In the genomic region with DNA sequence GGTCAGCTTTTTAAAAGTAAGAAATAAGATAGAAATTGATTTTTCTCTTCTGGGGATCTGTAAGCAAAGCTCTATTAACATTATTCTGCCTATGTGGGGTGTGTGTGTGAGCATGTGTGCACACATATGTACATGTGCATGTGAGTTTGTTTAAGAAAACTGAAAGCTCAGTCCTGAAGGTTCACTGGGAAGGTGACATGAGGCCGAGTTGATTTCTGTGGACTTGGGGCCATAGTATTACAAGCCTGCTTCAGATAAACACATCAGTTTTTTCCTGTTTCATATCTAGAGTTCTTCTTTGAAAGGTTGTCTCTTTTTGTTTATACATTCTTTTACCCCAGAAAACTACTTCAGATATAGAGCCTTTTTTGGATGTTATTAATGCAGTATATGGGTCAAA, we compare ENCODE assay signal across 24 cellular contexts.
"Had no signal": no experiment of that assay in that cellular context is flagged by ENCODE, and none has a peak within 500 bp of the region (broad histone marks: within the 10 kb centered on the region; RNA-seq: fewer than 3 reads in every experiment).

No MANE protein-coding gene starts in this region.

- H3K27ac ChIP-seq: neural progenitor cell, ovary, psoas muscle, skin epidermis, stomach, thoracic aorta, thyroid gland, tibial nerve, upper lobe of left lung, vagina had no signal

- H3K9me3 ChIP-seq: ovary, psoas muscle, stomach, thoracic aorta, thyroid gland, tibial nerve, upper lobe of left lung, vagina had no signal

- FAIRE-seq: urothelium cell line had no signal

- H3K36me3 ChIP-seq: neural progenitor cell, ovary, stomach, thoracic aorta, thyroid gland, tibial nerve, upper lobe of left lung, vagina had no signal

- H3K4me1 ChIP-seq: psoas muscle, stomach, thyroid gland, tibial nerve, upper lobe of left lung, vagina had no signal

- DNase-seq: naive thymus-derived CD4-positive, alpha-beta T cell; natural killer cell; occipital lobe; ovary; psoas muscle; right cardiac atrium; stimulated activated CD4-positive, alpha-beta T cell treated with anti-CD3 and anti-CD28 coated beads, Interleukin-15, amount 100 ng/mL, for 24 hours; stimulated activated CD4-positive, alpha-beta T cell treated with anti-CD3 and anti-CD28 coated beads, Interleukin-2, amount 100 ng/mL, for 24 hours; stimulated activated CD4-positive, alpha-beta T cell treated with anti-CD3 and anti-CD28 coated beads, Interleukin-2, amount 100 ng/mL, for 48 hours; stimulated activated CD4-positive, alpha-beta T cell treated with anti-CD3 and anti-CD28 coated beads, Interleukin-4, amount 100 ng/mL, for 24 hours; stimulated activated naive B cell treated with anti-CD40 and anti-IgM and Interleukin-4, amounts not matched to agents 10 μg/mL and 1 μg/mL and 100 μg/mL, for 72 hours; stimulated activated naive CD4-positive, alpha-beta T cell treated with Interleukin-2 at 50 U/mL for 16 hours; stomach; thyroid gland; trophoblast cell; upper lobe of left lung had no signal

- H2AFZ ChIP-seq: neural progenitor cell had no signal

- H3K4me3 ChIP-seq: neural progenitor cell, ovary, psoas muscle, skin epidermis, stomach, thoracic aorta, thyroid gland, tibial nerve, upper lobe of left lung, vagina had no signal

- H3K9ac ChIP-seq: neural progenitor cell had no signal

- ATAC-seq: naive thymus-derived CD4-positive, alpha-beta T cell; natural killer cell; psoas muscle; right cardiac atrium; sciatic nerve; stimulated activated effector memory CD8-positive, alpha-beta T cell treated with anti-CD3 and anti-CD28 coated beads, Interleukin-12 subunit alpha, Interleukin-12 subunit beta, amount 100 ng/mL, for 72 hours; stimulated activated naive B cell treated with anti-CD40 and anti-IgM and Interleukin-4, amounts not matched to agents 10 μg/mL and 1 μg/mL and 100 μg/mL, for 72 hours had no signal

- H3K4me2 ChIP-seq: neural progenitor cell had no signal

- H3K27me3 ChIP-seq: neural progenitor cell, ovary, stomach, thyroid gland, tibial nerve, upper lobe of left lung, vagina had no signal
